Comparison of ENCODE assay signal across 29 cellular contexts in genomic region chr2:39521876-39522517, GRCh38.
DNase-seq lines count a peak whose midpoint lies in the region; ATAC-seq, FAIRE-seq and TF ChIP-seq lines count a peak whose summit lies in the region.
"Had no signal": no experiment of that assay in that cellular context is flagged by ENCODE, and none has a peak within 500 bp of the region (broad histone marks: within the 10 kb centered on the region; RNA-seq: fewer than 3 reads in every experiment).

No MANE protein-coding gene starts in this region.

- peak overlapping the region in 1 of 2 donors; percentile 76 for H3K27ac ChIP-seq in small intestine (ENCODE audit: low read depth in 1 of 2, low read length in 1 of 2)
- H3K27ac ChIP-seq: pancreas, spleen, VCaP had no signal

- H3K9me3 ChIP-seq in small intestine (ENCODE audit: control insufficient read depth, low read depth): no peaks in the 10 kb centered on the region
- H3K9me3 ChIP-seq: pancreas had no signal

- H3K9me3 Mint-ChIP-seq in chondrocyte (ENCODE audit: low read depth): no peaks in the 10 kb centered on the region

- peaks cover 4 to 7% of the 10 kb centered on the region in 2 donors for H3K4me1 ChIP-seq in small intestine (ENCODE audit: control insufficient read depth in 2 of 2, insufficient read depth in 1 of 2, low read depth in 1 of 2, low read length in 1 of 2)
- H3K4me1 ChIP-seq: Caco-2 had no signal

- TF ChIP-seq EP300 in Ishikawa (IDR thresholded peaks at IDR 0.05; ENCODE audit: borderline replicate concordance): no peak

- H3K4me3 ChIP-seq in small intestine (ENCODE audit: low read depth in 1 of 2, low read length in 2 of 2): no peak overlapping the region
- H3K4me3 ChIP-seq: pancreas, spleen had no signal

- no peaks in the 10 kb centered on the region for H3K27me3 ChIP-seq in small intestine (ENCODE audit: control insufficient read depth in 2 of 2, insufficient read depth in 2 of 2, low read length in 2 of 2)
- H3K27me3 ChIP-seq: pancreas, spleen had no signal

- intact Hi-C loops in left colon (cut with DNase I, micrococcal nuclease): no loop called here

- H3K27me3 Mint-ChIP-seq in chondrocyte (ENCODE audit: low read depth): no peaks in the 10 kb centered on the region
- H3K27me3 Mint-ChIP-seq: type B pancreatic cell had no signal

- H3K4me3 Mint-ChIP-seq in chondrocyte (ENCODE audit: unreplicated experiment): no peak overlapping the region
- H3K4me3 Mint-ChIP-seq: type B pancreatic cell had no signal

- H3K36me3 ChIP-seq in small intestine (ENCODE audit: control insufficient read depth in 2 of 2, insufficient read depth in 2 of 2, low read length in 2 of 2): no peaks in the 10 kb centered on the region
- H3K36me3 ChIP-seq: pancreas, spleen had no signal

- H3K4me1 Mint-ChIP-seq in chondrocyte (ENCODE audit: low read depth): peaks cover 55% of the 10 kb centered on the region

- no peak for FAIRE-seq in small intestine (lab: Jason Lieb, UNC)
- FAIRE-seq: frontal cortex, pancreas had no signal

- peak overlapping the region; percentile 10 for H3K27ac Mint-ChIP-seq in chondrocyte (ENCODE audit: unreplicated experiment)
- H3K27ac Mint-ChIP-seq: type B pancreatic cell had no signal

- 17 to 61% (median 29%) methylated on average over 4 of the region's 4 CpGs for WGBS in small intestine, 3 donors

- TF ChIP-seq CTCF in chondrocyte (IDR thresholded peaks at IDR 0.05): no peak

- ATAC-seq in left colon: peak; percentile 82
- ATAC-seq in GM19328 (IDR thresholded peaks at IDR 0.05; ENCODE audit: unreplicated experiment): no peak
- no peak for ATAC-seq in HG03097 (IDR thresholded peaks at IDR 0.05; ENCODE audit: low FRiP score, unreplicated experiment)
- ATAC-seq: HCT116, left cardiac atrium, pancreas had no signal

- DNase-seq in chondrocyte (ENCODE audit: low spot score) (no peak), left colon (no peak), small intestine (peak; percentile 82)
- DNase-seq in activated CD8-positive, alpha-beta memory T cell treated with anti-CD3 and anti-CD28 coated beads, Interleukin-2, amount 50 U/mL, for 48 hours: no peak
- DNase-seq: activated CD4-positive, alpha-beta T cell treated with anti-CD3 and anti-CD28 coated beads for 48 hours; activated CD8-positive, alpha-beta memory T cell treated with anti-CD3 and anti-CD28 coated beads for 24 hours; activated gamma-delta T cell; activated T-cell treated with anti-CD3 and anti-CD28 coated beads, Interleukin-2, amount 50 U/mL, for 1 hour; C1 segment of cervical spinal cord; Caco-2; DND-41; effector CD4-positive, alpha-beta T cell; left cardiac atrium; NCI-H1105; NCI-H187 treated with DMSO at 0.1 percent for 48 hours; NCI-H524 treated with DMSO at 0.1 percent for 48 hours; pancreas; SIG-M5; spleen; stimulated activated CD4-positive, alpha-beta T cell treated with anti-CD3 and anti-CD28 coated beads, Interleukin-2, amount 100 ng/mL, for 48 hours; SW 1271; T-helper 9 cell had no signal

- H3K36me3 Mint-ChIP-seq in chondrocyte (ENCODE audit: low read depth): no peaks in the 10 kb centered on the region

- TF ChIP-seq RAD21 in Ishikawa (IDR thresholded peaks at IDR 0.05; ENCODE audit: low read depth): no peak

TF ChIP-seq in Ishikawa, 13 proteins besides CTCF, POLR2A, EP300 and RAD21:
- TF ChIP-seq NFIC (IDR thresholded peaks at IDR 0.05): 0 out of 2 replicates have a peak, but pooled peaks have one; percentile 23
- TF ChIP-seq TEAD4 (IDR thresholded peaks at IDR 0.05): no peak
